Comparison of ENCODE assay signal across 19 cellular contexts in genomic region chr22:20774882-20775281, GRCh38. TPM values are rescaled to one million over a fixed set of nuclear protein-coding genes. Genes with fewer than 3 reads are reported as not detected.
A peak's percentile ranks its signal among the peaks of the same experiment; 100 is the strongest.
DNase-seq lines count a peak whose midpoint lies in the region; ATAC-seq and TF ChIP-seq lines count a peak whose summit lies in the region.
"Had no signal": no experiment of that assay in that cellular context is flagged by ENCODE, and none has a peak within 500 bp of the region (broad histone marks: within the 10 kb centered on the region; RNA-seq: fewer than 3 reads in every experiment).

No MANE protein-coding gene starts in this region.

- no peak overlapping the region for H3K27ac Mint-ChIP-seq in H9
- H3K27ac Mint-ChIP-seq: GM23338, HFFc6 had no signal

- no peak for DNase-seq in cardiac muscle cell (ENCODE audit: low read depth in 1 of 2, low spot score in 1 of 2)
- no peak for DNase-seq in heart left ventricle
- no peak for DNase-seq in ascending aorta (ENCODE audit: low spot score in 2 of 2)
- DNase-seq in thyroid gland: peak; percentile 46 to 54
- no peak for DNase-seq in AML-193 (lab: John Stamatoyannopoulos, UW)
- DNase-seq in GM23248: no peak
- no peak for DNase-seq in H9
- DNase-seq: C1 segment of cervical spinal cord; CD4-positive, CD25-positive, alpha-beta regulatory T cell; CD8-positive, alpha-beta memory T cell; COR-L47; HFFc6; IMR-90 had no signal

- H2AFZ ChIP-seq in GM23248: no peak overlapping the region
- H2AFZ ChIP-seq in H9 (ENCODE audit: low read length): no peak overlapping the region
- H2AFZ ChIP-seq: GM23338 had no signal

- H4K8ac ChIP-seq in H9 (replicated peaks; ENCODE audit: insufficient read length, low read depth, low read length): no peak overlapping the region

- H3K4me3 Mint-ChIP-seq in H9: no peak overlapping the region
- H3K4me3 Mint-ChIP-seq: CD4-positive, CD25-positive, alpha-beta regulatory T cell; CD8-positive, alpha-beta memory T cell; GM23338; HFFc6 had no signal

- H3K27me3 ChIP-seq in cardiac muscle cell: no peaks in the 10 kb centered on the region
- H3K27me3 ChIP-seq in heart left ventricle: no peaks in the 10 kb centered on the region
- no peaks in the 10 kb centered on the region for H3K27me3 ChIP-seq in ascending aorta
- H3K27me3 ChIP-seq in liver (ENCODE audit: control insufficient read depth in 4 of 4, insufficient read depth in 4 of 4, low read length in 3 of 4): no peaks in the 10 kb centered on the region
- no peaks in the 10 kb centered on the region for H3K27me3 ChIP-seq in thyroid gland
- no peaks in the 10 kb centered on the region for H3K27me3 ChIP-seq in GM23248 (replicated peaks; ENCODE audit: insufficient read depth)
- no peaks in the 10 kb centered on the region for H3K27me3 ChIP-seq in H9 (ENCODE audit: insufficient read depth, low read length)

- no peak overlapping the region for H2BK20ac ChIP-seq in H9 (ENCODE audit: low read depth, low read length, poor library complexity, severe bottlenecking)

- no peak overlapping the region for H3K18ac ChIP-seq in H9 (ENCODE audit: insufficient read length, low read depth, low read length)

- no peak overlapping the region for H2BK15ac ChIP-seq in H9 (ENCODE audit: low read depth, low read length)

- no peaks in the 10 kb centered on the region for H3K9me3 Mint-ChIP-seq in H9
- H3K9me3 Mint-ChIP-seq: CD4-positive, CD25-positive, alpha-beta regulatory T cell; CD8-positive, alpha-beta memory T cell; GM23338; HFFc6 had no signal

- ATAC-seq in heart left ventricle: no peak
- ATAC-seq: A549, GM23338, HCT116 had no signal

- H3K79me2 ChIP-seq in GM23248 (ENCODE audit: insufficient read depth) (no peaks in the 10 kb centered on the region), H9 (ENCODE audit: insufficient read depth, low read length) (no peaks in the 10 kb centered on the region)

- no peaks in the 10 kb centered on the region for H3K27me3 Mint-ChIP-seq in H9 (ENCODE audit: low read depth)
- H3K27me3 Mint-ChIP-seq: CD4-positive, CD25-positive, alpha-beta regulatory T cell; CD8-positive, alpha-beta memory T cell had no signal

- peaks cover 44% of the 10 kb centered on the region for H3K4me1 ChIP-seq in cardiac muscle cell (ENCODE audit: low read depth)
- peaks cover 0 to 24% (median 0%) of the 10 kb centered on the region in 12 donors for H3K4me1 ChIP-seq in heart left ventricle
- H3K4me1 ChIP-seq in ascending aorta: no peaks in the 10 kb centered on the region
- peaks cover 18 to 52% (median 38%) of the 10 kb centered on the region in 4 donors for H3K4me1 ChIP-seq in liver (ENCODE audit: control insufficient read depth in 4 of 4, insufficient read depth in 4 of 4, low read length in 3 of 4)
- H3K4me1 ChIP-seq in thyroid gland: peaks cover 28 to 46% of the 10 kb centered on the region in 2 donors
- H3K4me1 ChIP-seq in GM23248 (ENCODE audit: insufficient read depth): peaks cover 13% of the 10 kb centered on the region
- H3K4me1 ChIP-seq in H9 (ENCODE audit: insufficient read depth, low read length): no peaks in the 10 kb centered on the region

- H3K9ac ChIP-seq in liver (ENCODE audit: low read depth in 1 of 2, low read length in 2 of 2) (peak overlapping the region; percentile 70 to 99), GM23248 (no peak overlapping the region), H9 (ENCODE audit: extremely low read depth, insufficient read length, low read length) (no peak overlapping the region)

- 88 to 96% (median 94%) methylated on average over 4 of the region's 4 CpGs for WGBS in heart left ventricle, 4 donors
- WGBS in liver: 50% methylated on average over 4 of the region's 4 CpGs
- 48 to 70% methylated on average over 4 of the region's 4 CpGs for WGBS in thyroid gland, 2 donors
- WGBS in GM23248 (ENCODE audit: low coverage in 1 of 2, low lambda C conversion rate in 2 of 2, missing lambda C conversion rate in 2 of 2), 2 experiments: 98 to 100% methylated on average over 4 of the region's 4 CpGs
- no CpG with 5 or more reads among the region's 4 CpGs for WGBS in H9 (ENCODE audit: extremely low coverage, insufficient read length, low lambda C conversion rate)

- in situ Hi-C loops in GM23248 (cut with MboI): no loop called here

- intact Hi-C loops in heart left ventricle (cut with DNase I) (no loop called here), ascending aorta (cut with DNase I) (no loop called here), thyroid gland (cut with DNase I) (no loop called here)

- H3K4me3 ChIP-seq in cardiac muscle cell (no peak overlapping the region), heart left ventricle (no peak overlapping the region), ascending aorta (no peak overlapping the region), liver (ENCODE audit: low read depth in 1 of 3, low read length in 3 of 3) (peak overlapping the region; percentile 30 to 75 (median 49)), thyroid gland (replicated peaks in 1 of 3) (no peak overlapping the region), GM23248 (no peak overlapping the region)
- H3K4me3 ChIP-seq: A549, GM23338 had no signal

- H3K56ac ChIP-seq in H9 (ENCODE audit: insufficient read length, low read depth, low read length): no peak overlapping the region

- peaks cover 0 to 6% (median 0%) of the 10 kb centered on the region in 3 experiments; a peak in 1 of 7 replicates for H3K36me3 Mint-ChIP-seq in H9 (ENCODE audit: insufficient read depth in 1 of 3, low read depth in 3 of 3)

- no peak overlapping the region for H4K91ac ChIP-seq in H9 (ENCODE audit: insufficient read length, low read depth, low read length)

- H2BK12ac ChIP-seq in H9 (ENCODE audit: insufficient read length, low read depth, low read length): no peak overlapping the region

- H3K9me2 ChIP-seq in GM23248 (ENCODE audit: insufficient read depth): no peaks in the 10 kb centered on the region

- TF ChIP-seq CTCF in cardiac muscle cell (IDR thresholded peaks at IDR 0.05; ENCODE audit: low read depth, low read length) (no peak), heart left ventricle (IDR thresholded peaks at IDR 0.05) (no peak), ascending aorta (IDR thresholded peaks at IDR 0.05) (no peak), liver (IDR thresholded peaks at IDR 0.05; ENCODE audit: low read depth, low read length, missing input control) (no peak), thyroid gland (IDR thresholded peaks at IDR 0.05) (no peak), H9 (conservative IDR thresholded peaks at IDR 0.05) (no peak)

- H2BK5ac ChIP-seq in H9 (ENCODE audit: insufficient read length, low read length): no peak overlapping the region

- H3K23me2 ChIP-seq in H9 (ENCODE audit: insufficient read length, low read depth, low read length, poor library complexity, severe bottlenecking): no peaks in the 10 kb centered on the region

- no peak overlapping the region for H4K5ac ChIP-seq in H9 (ENCODE audit: insufficient read length, low read depth, low read length)

- TF ChIP-seq POLR2A in heart left ventricle (IDR thresholded peaks at IDR 0.05) (no peak), thyroid gland (IDR thresholded peaks at IDR 0.05) (no peak)

- H3T11ph ChIP-seq in H9 (ENCODE audit: low read length): no peak overlapping the region

- no peak overlapping the region for H2BK120ac ChIP-seq in H9 (ENCODE audit: low read depth, low read length, poor library complexity, severe bottlenecking)

- H3F3A ChIP-seq in GM23248 (ENCODE audit: insufficient read depth): 0 out of 2 replicates have a peak, but pooled peaks cover 15% of the 10 kb centered on the region

- H3K4me1 Mint-ChIP-seq in H9: peaks cover 12 to 16% of the 10 kb centered on the region in 2 experiments
- H3K4me1 Mint-ChIP-seq: CD8-positive, alpha-beta memory T cell had no signal

- H3K79me1 ChIP-seq in H9 (ENCODE audit: insufficient read depth, low read depth, low read length, poor library complexity, severe bottlenecking): no peaks in the 10 kb centered on the region

- H2AK5ac ChIP-seq in H9 (ENCODE audit: insufficient read length, low read length): no peak overlapping the region

- no peak for TF ChIP-seq RAD21 in liver (IDR thresholded peaks at IDR 0.05)

- H3K27ac ChIP-seq in cardiac muscle cell: peak overlapping the region; percentile 0
- H3K27ac ChIP-seq in heart left ventricle: no peak overlapping the region
- peak overlapping the region; percentile 24 to 44 for H3K27ac ChIP-seq in ascending aorta
- peak overlapping the region; percentile 76 to 96 for H3K27ac ChIP-seq in liver (ENCODE audit: low read depth in 1 of 2, low read length in 2 of 2)
- H3K27ac ChIP-seq in thyroid gland: peak overlapping the region; percentile 9 to 44 (median 26)
- no peak overlapping the region for H3K27ac ChIP-seq in GM23248
- H3K27ac ChIP-seq in H9 (ENCODE audit: insufficient read length, low read depth, low read length): no peak overlapping the region
- H3K27ac ChIP-seq: 22Rv1, A549, HL-60 had no signal

- H3K4ac ChIP-seq in H9 (ENCODE audit: low read depth, low read length): no peak overlapping the region

- H3K36me3 ChIP-seq in cardiac muscle cell (no peaks in the 10 kb centered on the region), heart left ventricle (peaks cover 0 to 42% (median 14%) of the 10 kb centered on the region in 9 donors), ascending aorta (peaks cover 7 to 24% of the 10 kb centered on the region in 2 donors), liver (ENCODE audit: control insufficient read depth in 4 of 4, insufficient read depth in 3 of 4, low read depth in 1 of 4, low read length in 3 of 4) (peaks cover 0 to 7% (median 1%) of the 10 kb centered on the region in 4 donors), thyroid gland (peaks cover 0 to 4% of the 10 kb centered on the region in 2 donors), GM23248 (ENCODE audit: low read depth) (0 out of 2 replicates have a peak, but pooled peaks cover 3% of the 10 kb centered on the region)

- H3K23ac ChIP-seq in H9 (ENCODE audit: insufficient read length, low read depth, low read length): no peak overlapping the region

- no peak overlapping the region for H3K4me2 ChIP-seq in GM23248 (ENCODE audit: unreplicated experiment)
- no peak overlapping the region for H3K4me2 ChIP-seq in H9 (ENCODE audit: insufficient read depth, insufficient read length, low read length)
- H3K4me2 ChIP-seq: A549, GM23338 had no signal

- no peaks in the 10 kb centered on the region for H4K20me1 ChIP-seq in GM23248 (ENCODE audit: insufficient read depth)
- H4K20me1 ChIP-seq in H9 (ENCODE audit: control insufficient read depth, insufficient read depth, insufficient read length): no peaks in the 10 kb centered on the region

- H3K14ac ChIP-seq in H9 (ENCODE audit: insufficient read depth, low read length): no peak overlapping the region

- H3K9me3 ChIP-seq in cardiac muscle cell (ENCODE audit: low read depth) (no peaks in the 10 kb centered on the region), heart left ventricle (no peaks in the 10 kb centered on the region), ascending aorta (no peaks in the 10 kb centered on the region), liver (ENCODE audit: control insufficient read depth in 4 of 4, low read length in 3 of 4) (no peaks in the 10 kb centered on the region), thyroid gland (no peaks in the 10 kb centered on the region), GM23248 (ENCODE audit: low read depth) (no peaks in the 10 kb centered on the region), H9 (ENCODE audit: control insufficient read depth, low read depth, low read length) (no peaks in the 10 kb centered on the region)
- H3K9me3 ChIP-seq: A549 had no signal

RNA-seq across cellular contexts. Expression of gene SERPIND1, which starts 1.0 kb away (rescaled TPM):
- total RNA-seq in cardiac muscle cell: 0.88 and 1.3 TPM in 2 replicates
- 0.94 and 4.8 TPM in 2 replicates for polyA plus RNA-seq in cardiac muscle cell
- total RNA-seq in heart left ventricle: under 1 TPM in 4 of 9 donors, not detected in 5; 0.09 to 0.44 (median 0.18) TPM
- under 1 TPM; 0.04 to 0.15 TPM for polyA plus RNA-seq in heart left ventricle
- not detected for total RNA-seq in ascending aorta
- total RNA-seq in liver: 100 to 1,000 TPM; 117 to 176 TPM
- 100 to 1,000 TPM; 166 to 173 TPM for polyA plus RNA-seq in liver
- 1 to 10 TPM in 1 of 4 donors, not detected in 3; 2.6 TPM for total RNA-seq in thyroid gland
- not detected in 2 replicates for total RNA-seq in GM23248 (2014; rRNA removed; shearing (Covaris generic))
- polyA plus RNA-seq in GM23248 (2016; fragmentation: Nextera tagmentation; extraction: Ambion mirVana): 0.13 and 0.26 TPM in 2 replicates
- total RNA-seq in H9 (2021): not detected in 2 replicates
- total RNA-seq: CD4-positive, CD25-positive, alpha-beta regulatory T cell; CD8-positive, alpha-beta memory T cell; GM23338; IMR-90 had no signal
- polyA plus RNA-seq: A549, GM23338 had no signal

Comparison
In these comparisons a context has a peak if more than half of its experiments do, and no peak if none do; other contexts are left out.
1. H3K27ac ChIP-seq: peak in cardiac muscle cell (single experiment), ascending aorta (2 of 2), liver (2 of 2) and thyroid gland (3 of 3); none in heart left ventricle (0 of 12), GM23248 (single experiment) and H9 (single experiment).
2. DNase-seq: peak in thyroid gland (2 of 2); none in cardiac muscle cell (0 of 2), heart left ventricle (0 of 5), ascending aorta (0 of 2), AML-193 (0 of 2), GM23248 (single experiment) and H9 (single experiment).
3. H3K4me3 ChIP-seq: peak in liver (3 of 3); none in cardiac muscle cell (single experiment), heart left ventricle (0 of 12), ascending aorta (0 of 2), thyroid gland (0 of 3) and GM23248 (single experiment).
4. H3K9ac ChIP-seq: peak in liver (2 of 2); none in GM23248 (single experiment) and H9 (single experiment).
5. RNA of gene SERPIND1, which starts 1.0 kb away (total RNA-seq): 117 to 176 TPM in liver; 0.88 to 1.3 TPM in cardiac muscle cell, 2.6 TPM in thyroid gland, 0.09 to 0.44 TPM in heart left ventricle, not detected in ascending aorta (single experiment), not detected in GM23248 and not detected in H9; every median in the first group is over 10 times any median in the second.